In genomic region chr1:109299087-109299983, GRCh38 we compare ENCODE assay signal across 9 cellular contexts. TPM values are rescaled to one million over a fixed set of nuclear protein-coding genes. Genes with fewer than 3 reads are reported as not detected.
DNase-seq lines count a peak whose midpoint lies in the region; TF ChIP-seq lines count a peak whose summit lies in the region.
"Had no signal": no experiment of that assay in that cellular context is flagged by ENCODE, and none has a peak within 500 bp of the region (broad histone marks: within the 10 kb centered on the region; RNA-seq: fewer than 3 reads in every experiment).

No MANE protein-coding gene starts in this region.

- CTCF ChIA-PET in MCF 10A (lab: Yijun Ruan, JAX): interaction anchor here (0.6 to 0.8 kb wide), 3 partner anchors 9 to 75 kb away, joined by 3 to 5 read pairs (median 3); no protein-coding TSS in a partner anchor

- no peak for TF ChIP-seq CTCF in HFFc6 (IDR thresholded peaks at IDR 0.05)
- no peak for TF ChIP-seq CTCF in MCF 10A (IDR thresholded peaks at IDR 0.05; ENCODE audit: unreplicated experiment)

- peak overlapping the region; percentile 31 for H3K27ac ChIP-seq in stomach smooth muscle (ENCODE audit: low read length)

- no peaks in the 10 kb centered on the region for H3K9me3 ChIP-seq in stomach smooth muscle (ENCODE audit: control insufficient read depth in 2 of 2, low read length in 2 of 2)

- peak; percentile 89 for DNase-seq in HFFc6
- DNase-seq in MCF 10A (ENCODE audit: unreplicated experiment): peak; percentile 42
- DNase-seq in iris pigment epithelial cell (ENCODE audit: low read depth): peak; percentile 96
- DNase-seq in NCI-H774 (lab: John Stamatoyannopoulos, UW): no peak
- DNase-seq in NCI-H1105 treated with DMSO at 0.1 percent for 48 hours (lab: John Stamatoyannopoulos, UW): no peak
- DNase-seq in activated naive CD4-positive, alpha-beta T cell treated with Interleukin-2 at 50 U/mL for 16 hours: no peak
- no peak for DNase-seq in activated naive CD8-positive, alpha-beta T cell treated with anti-CD3 and anti-CD28 coated beads for 36 hours
- DNase-seq: T-helper 17 cell had no signal

- peaks cover 22% of the 10 kb centered on the region for H3K4me1 ChIP-seq in stomach smooth muscle (ENCODE audit: control insufficient read depth, insufficient read depth, low read length)

- H3K4me3 Mint-ChIP-seq in HFFc6 (peak overlapping the region; percentile 49), MCF 10A (ENCODE audit: unreplicated experiment) (peak overlapping the region; percentile 24)
- H3K4me3 Mint-ChIP-seq in activated naive CD8-positive, alpha-beta T cell treated with anti-CD3 and anti-CD28 coated beads for 36 hours: no peak overlapping the region
- H3K4me3 Mint-ChIP-seq: T-helper 17 cell had no signal

- H3K4me3 ChIP-seq in stomach smooth muscle (ENCODE audit: low read length in 2 of 2): peak overlapping the region in 1 of 2 donors; percentile 40

- H3K27me3 Mint-ChIP-seq in HFFc6 (ENCODE audit: insufficient read depth): peaks cover 2% of the 10 kb centered on the region; the same call in 1 of the 2 replicates
- H3K27me3 Mint-ChIP-seq in MCF 10A (ENCODE audit: insufficient read depth, unreplicated experiment): no peaks in the 10 kb centered on the region
- H3K27me3 Mint-ChIP-seq in activated naive CD8-positive, alpha-beta T cell treated with anti-CD3 and anti-CD28 coated beads for 36 hours: peaks cover 5% of the 10 kb centered on the region

- H3K36me3 Mint-ChIP-seq in HFFc6 (ENCODE audit: low read depth) (no peaks in the 10 kb centered on the region), MCF 10A (ENCODE audit: insufficient read depth, unreplicated experiment) (no peaks in the 10 kb centered on the region)
- H3K36me3 Mint-ChIP-seq in activated naive CD8-positive, alpha-beta T cell treated with anti-CD3 and anti-CD28 coated beads for 36 hours: no peaks in the 10 kb centered on the region

- H3K9me3 Mint-ChIP-seq in HFFc6: no peaks in the 10 kb centered on the region
- no peaks in the 10 kb centered on the region for H3K9me3 Mint-ChIP-seq in MCF 10A (ENCODE audit: unreplicated experiment)
- H3K9me3 Mint-ChIP-seq in activated naive CD8-positive, alpha-beta T cell treated with anti-CD3 and anti-CD28 coated beads for 36 hours: no peaks in the 10 kb centered on the region

- BruUV-seq in MCF 10A (replicated peaks; lab: Mats Ljungman, UMichigan): no TSS peak

- peaks cover 0 to 2% of the 10 kb centered on the region in 2 donors for H3K27me3 ChIP-seq in stomach smooth muscle (ENCODE audit: control insufficient read depth in 1 of 2, insufficient read depth in 2 of 2, low read length in 2 of 2)

- H3K36me3 ChIP-seq in stomach smooth muscle (ENCODE audit: control insufficient read depth in 2 of 2, insufficient read depth in 2 of 2, low read length in 2 of 2): no peaks in the 10 kb centered on the region

- H3K9ac ChIP-seq in stomach smooth muscle (ENCODE audit: low read length in 2 of 2): peak overlapping the region in 1 of 2 donors; percentile 21

- H3K27ac Mint-ChIP-seq in HFFc6: peak overlapping the region; percentile 87
- H3K27ac Mint-ChIP-seq in MCF 10A (ENCODE audit: low read depth, unreplicated experiment): peak overlapping the region; percentile 75
- H3K27ac Mint-ChIP-seq in activated naive CD8-positive, alpha-beta T cell treated with anti-CD3 and anti-CD28 coated beads for 36 hours: no peak overlapping the region
- H3K27ac Mint-ChIP-seq: T-helper 17 cell had no signal

- H3K4me1 Mint-ChIP-seq in HFFc6 (ENCODE audit: low read depth) (peaks cover 23% of the 10 kb centered on the region), MCF 10A (ENCODE audit: insufficient read depth, unreplicated experiment) (peaks cover 17% of the 10 kb centered on the region)
- H3K4me1 Mint-ChIP-seq in activated naive CD8-positive, alpha-beta T cell treated with anti-CD3 and anti-CD28 coated beads for 36 hours: peaks cover 2% of the 10 kb centered on the region

- POLR2A ChIA-PET in MCF 10A (lab: Yijun Ruan, JAX): interaction anchor here (0.9 kb wide), 1 partner anchor 92 kb away, joined by 3 read pairs; no protein-coding TSS in a partner anchor

- intact Hi-C loops in MCF 10A (cut with micrococcal nuclease): no loop called here

RNA-seq across cellular contexts. Expression of gene MYBPHL, which starts 7.5 kb away (rescaled TPM):
- total RNA-seq in HFFc6 (2021; fragmentation: NEBNext Ultra II Directional; extraction: Animal tissue kit (Norgen Biotek cat#: 25700)): not detected
- total RNA-seq in MCF 10A (2022): 1.1 TPM in 1 of 2 replicates, not detected in the other
- total RNA-seq in activated naive CD8-positive, alpha-beta T cell treated with anti-CD3 and anti-CD28 coated beads for 36 hours: not detected
- total RNA-seq: T-helper 17 cell had no signal

RNA-seq across cellular contexts. Expression of gene PSRC1, which starts 16.4 kb away (rescaled TPM):
- total RNA-seq in HFFc6 (2021; fragmentation: NEBNext Ultra II Directional; extraction: Animal tissue kit (Norgen Biotek cat#: 25700)): 10 to 100 TPM; 17.0 to 33.1 (median 30.4) TPM
- total RNA-seq in MCF 10A (2022): 13.0 and 19.4 TPM in 2 replicates
- total RNA-seq in activated naive CD8-positive, alpha-beta T cell treated with anti-CD3 and anti-CD28 coated beads for 36 hours: 10 to 100 TPM; 10.7 to 12.2 TPM

RNA-seq across cellular contexts. Expression of gene CELSR2, which starts 50.0 kb away (rescaled TPM):
- total RNA-seq in HFFc6 (2021; fragmentation: NEBNext Ultra II Directional; extraction: Animal tissue kit (Norgen Biotek cat#: 25700)): 1 to 10 TPM; 1.2 to 1.7 (median 1.4) TPM
- total RNA-seq in MCF 10A (2022): 6.9 and 7.2 TPM in 2 replicates
- 1 to 10 TPM; 2.6 TPM for total RNA-seq in activated naive CD8-positive, alpha-beta T cell treated with anti-CD3 and anti-CD28 coated beads for 36 hours

Comparison
In these comparisons a context has a peak if more than half of its experiments do, and no peak if none do; other contexts are left out.
1. DNase-seq: peak in HFFc6 (single experiment), MCF 10A (single experiment) and iris pigment epithelial cell (single experiment); none in NCI-H774 (single experiment), NCI-H1105 treated with DMSO at 0.1 percent for 48 hours (single experiment), activated naive CD4-positive, alpha-beta T cell treated with Interleukin-2 at 50 U/mL for 16 hours (single experiment) and activated naive CD8-positive, alpha-beta T cell treated with anti-CD3 and anti-CD28 coated beads for 36 hours (single experiment).